In the genomic region with DNA sequence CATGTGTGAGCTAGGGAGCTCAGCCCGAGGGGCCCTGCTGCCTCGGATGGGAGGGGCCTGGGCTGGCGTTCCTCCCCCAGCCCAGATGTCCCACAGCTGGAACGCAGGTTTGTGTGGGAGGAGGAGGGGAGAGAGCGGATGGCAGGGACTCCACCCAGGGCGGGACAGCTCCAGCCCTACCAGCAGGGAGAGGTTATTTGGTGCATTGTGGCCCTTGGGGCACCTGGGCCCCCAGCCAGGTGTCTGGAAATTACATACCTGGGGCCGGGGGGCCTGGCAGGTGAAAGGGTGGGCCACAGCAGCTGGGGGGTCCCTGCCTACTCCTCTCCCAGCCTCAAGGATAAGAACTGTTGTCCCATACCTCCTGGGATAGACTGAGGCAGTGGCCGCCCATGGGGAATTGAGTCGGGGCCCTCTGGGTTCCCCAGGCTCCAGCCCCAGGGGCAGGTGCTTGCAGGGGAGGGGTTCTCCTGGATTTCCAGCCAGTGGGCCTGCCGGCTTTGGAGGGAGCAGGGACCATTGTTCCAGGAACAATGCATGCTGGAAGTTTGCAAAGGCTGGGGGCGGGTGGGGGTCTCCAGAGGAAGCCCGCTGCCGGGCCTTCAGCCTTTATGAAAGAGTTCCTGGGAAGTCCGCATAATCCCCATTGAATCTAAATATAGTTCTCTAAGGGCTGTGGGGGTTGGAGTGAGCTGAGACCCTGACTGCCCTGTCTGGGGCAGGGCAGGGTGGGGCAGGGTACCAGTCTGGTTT, we compare ENCODE assay signal across 11 cellular contexts. TPM values are rescaled to one million over a fixed set of nuclear protein-coding genes. Genes with fewer than 3 reads are reported as not detected.
A peak's percentile ranks its signal among the peaks of the same experiment; 100 is the strongest.
DNase-seq lines count a peak whose midpoint lies in the region; ATAC-seq and TF ChIP-seq lines count a peak whose summit lies in the region.
"Had no signal": no experiment of that assay in that cellular context is flagged by ENCODE, and none has a peak within 500 bp of the region (broad histone marks: within the 10 kb centered on the region; RNA-seq: fewer than 3 reads in every experiment).

No MANE protein-coding gene starts in this region.

- intact Hi-C loops in left ventricle myocardium inferior (cut with micrococcal nuclease) (no loop called here), ovary (cut with DNase I) (loop anchor here in 3 of 4 donors (5.0 to 10.0 kb wide), 4 partner anchors 65 to 503 kb away; no protein-coding TSS in a partner anchor)

- H3K4me3 ChIP-seq in BLaER1 treated with 17β-estradiol and CSF1 and Interleukin-3, amounts not matched to agents 10 nM and 100 nM: peak overlapping the region; percentile 65 to 83 (median 72); a peak in 19 of 20 replicates
- H3K4me3 ChIP-seq in left ventricle myocardium inferior (peak overlapping the region; percentile 77), ovary (peak overlapping the region; percentile 37)

- WGBS in ovary, 3 donors: 37 to 43% (median 43%) methylated on average over 10 to 14 of the region's 14 CpGs

- DNase-seq in RPMI8226 (peak; percentile 46), left ventricle myocardium inferior (peak; percentile 15), ovary (peak; percentile 9 to 39 (median 23)), DMS79 (lab: John Stamatoyannopoulos, UW) (no peak), NCI-H82 (lab: John Stamatoyannopoulos, UW) (no peak)
- no peak for DNase-seq in activated CD4-positive, alpha-beta T cell treated with anti-CD3 and anti-CD28 coated beads, Interleukin-2, amount 50 U/mL, for 48 hours
- DNase-seq: activated CD8-positive, alpha-beta memory T cell treated with anti-CD3 and anti-CD28 coated beads, Interleukin-2, amount 50 U/mL, for 48 hours; hippocampal formation had no signal

- H3K4me3 Mint-ChIP-seq in stimulated activated memory B cell treated with anti-CD40 and anti-IgM and Interleukin-4, amounts not matched to agents 10 μg/mL and 1 μg/mL and 100 μg/mL, for 72 hours: no peak overlapping the region
- H3K4me3 Mint-ChIP-seq: T-helper 1 cell treated with Interleukin-12 subunit alpha and Interleukin-12 subunit beta and Interleukin-4 antibody, amounts not matched to agents 30 μg/mL and 1 μg/mL, for 36 hours had no signal

- H3K27ac ChIP-seq in BLaER1 treated with 17β-estradiol and CSF1 and Interleukin-3, amounts not matched to agents 10 nM and 100 nM: peak overlapping the region in 4 of 11 experiments; percentile 60 to 72 (median 70); a peak in 6 of 22 replicates
- H3K27ac ChIP-seq in left ventricle myocardium inferior (replicated peaks) (peak overlapping the region; percentile 89), ovary (no peak overlapping the region)

- peaks cover 70% of the 10 kb centered on the region for H3K27me3 Mint-ChIP-seq in stimulated activated memory B cell treated with anti-CD40 and anti-IgM and Interleukin-4, amounts not matched to agents 10 μg/mL and 1 μg/mL and 100 μg/mL, for 72 hours

- no peak overlapping the region for H3K27ac Mint-ChIP-seq in stimulated activated memory B cell treated with anti-CD40 and anti-IgM and Interleukin-4, amounts not matched to agents 10 μg/mL and 1 μg/mL and 100 μg/mL, for 72 hours
- H3K27ac Mint-ChIP-seq: T-helper 1 cell treated with Interleukin-12 subunit alpha and Interleukin-12 subunit beta and Interleukin-4 antibody, amounts not matched to agents 30 μg/mL and 1 μg/mL, for 36 hours had no signal

- H3K9me3 Mint-ChIP-seq in stimulated activated memory B cell treated with anti-CD40 and anti-IgM and Interleukin-4, amounts not matched to agents 10 μg/mL and 1 μg/mL and 100 μg/mL, for 72 hours: no peaks in the 10 kb centered on the region
- H3K9me3 Mint-ChIP-seq: T-helper 1 cell treated with Interleukin-12 subunit alpha and Interleukin-12 subunit beta and Interleukin-4 antibody, amounts not matched to agents 30 μg/mL and 1 μg/mL, for 36 hours had no signal

- H3K4me2 ChIP-seq in BLaER1 treated with 17β-estradiol and CSF1 and Interleukin-3, amounts not matched to agents 10 nM and 100 nM: peak overlapping the region; percentile 96 to 100 (median 100)

- no peak for TF ChIP-seq EP300 in ovary (IDR thresholded peaks at IDR 0.05)

- peaks cover 0 to 80% (median 67%) of the 10 kb centered on the region in 11 experiments; a peak in 18 of 22 replicates for H4K20me1 ChIP-seq in BLaER1 treated with 17β-estradiol and CSF1 and Interleukin-3, amounts not matched to agents 10 nM and 100 nM

- peaks cover 34 to 85% (median 69%) of the 10 kb centered on the region in 10 experiments; a peak in 19 of 20 replicates for H3K4me1 ChIP-seq in BLaER1 treated with 17β-estradiol and CSF1 and Interleukin-3, amounts not matched to agents 10 nM and 100 nM
- peaks cover 69% of the 10 kb centered on the region for H3K4me1 ChIP-seq in left ventricle myocardium inferior
- peaks cover 17% of the 10 kb centered on the region for H3K4me1 ChIP-seq in ovary (ENCODE audit: insufficient read depth)

- peaks cover 28 to 46% (median 33%) of the 10 kb centered on the region in 11 experiments for H3K27me3 ChIP-seq in BLaER1 treated with 17β-estradiol and CSF1 and Interleukin-3, amounts not matched to agents 10 nM and 100 nM
- H3K27me3 ChIP-seq in left ventricle myocardium inferior (ENCODE audit: low read depth) (peaks cover 52% of the 10 kb centered on the region), ovary (no peaks in the 10 kb centered on the region)

- H3K36me3 Mint-ChIP-seq in stimulated activated memory B cell treated with anti-CD40 and anti-IgM and Interleukin-4, amounts not matched to agents 10 μg/mL and 1 μg/mL and 100 μg/mL, for 72 hours: no peaks in the 10 kb centered on the region

- peak overlapping the region; percentile 62 to 85 (median 78); a peak in 20 of 22 replicates for H3K9ac ChIP-seq in BLaER1 treated with 17β-estradiol and CSF1 and Interleukin-3, amounts not matched to agents 10 nM and 100 nM

- peaks cover 0 to 5% (median 0%) of the 10 kb centered on the region in 11 experiments; a peak in 1 of 22 replicates for H3K36me3 ChIP-seq in BLaER1 treated with 17β-estradiol and CSF1 and Interleukin-3, amounts not matched to agents 10 nM and 100 nM
- H3K36me3 ChIP-seq in left ventricle myocardium inferior: no peaks in the 10 kb centered on the region
- no peaks in the 10 kb centered on the region for H3K36me3 ChIP-seq in ovary

- peaks cover 12% of the 10 kb centered on the region for H3K4me1 Mint-ChIP-seq in stimulated activated memory B cell treated with anti-CD40 and anti-IgM and Interleukin-4, amounts not matched to agents 10 μg/mL and 1 μg/mL and 100 μg/mL, for 72 hours

- no peak for TF ChIP-seq POLR2A in ovary (IDR thresholded peaks at IDR 0.05)

- H3K9me3 ChIP-seq in BLaER1 treated with 17β-estradiol and CSF1 and Interleukin-3, amounts not matched to agents 10 nM and 100 nM (replicated peaks in 1 of 11): no peaks in the 10 kb centered on the region
- no peaks in the 10 kb centered on the region for H3K9me3 ChIP-seq in left ventricle myocardium inferior (replicated peaks)
- H3K9me3 ChIP-seq in ovary: no peaks in the 10 kb centered on the region

- no peak for ATAC-seq in stimulated activated memory B cell treated with anti-CD40 and anti-IgM and Interleukin-4, amounts not matched to agents 10 μg/mL and 1 μg/mL and 100 μg/mL, for 72 hours

- TF ChIP-seq CTCF in left ventricle myocardium inferior (IDR thresholded peaks at IDR 0.05; ENCODE audit: borderline replicate concordance) (no peak), ovary (IDR thresholded peaks at IDR 0.05) (no peak)

RNA-seq across cellular contexts. Expression of gene KIF26A, which starts 1.2 kb away (rescaled TPM):
- 6.5 TPM for total RNA-seq in left ventricle myocardium inferior
- total RNA-seq in ovary: 10 to 100 TPM in 3 of 7 donors, 1 to 10 TPM in 4; 1.4 to 16.8 (median 6.4) TPM
- 1 to 10 TPM in 1 of 2 donors, under 1 TPM in 1; 0.32 to 5.3 TPM for polyA plus RNA-seq in ovary

RNA-seq across cellular contexts. Expression of gene ASPG, which starts 54.1 kb away (rescaled TPM):
- total RNA-seq in left ventricle myocardium inferior (27.1 TPM), ovary (10 to 100 TPM; 10.5 to 28.8 (median 19.8) TPM)
- 10 to 100 TPM in 1 of 2 donors, under 1 TPM in 1; 0.45 to 11.0 TPM for polyA plus RNA-seq in ovary

Comparison
In these comparisons a context has a peak if more than half of its experiments do, and no peak if none do; other contexts are left out.
1. DNase-seq: peak in RPMI8226 (single experiment), left ventricle myocardium inferior (single experiment) and ovary (5 of 5); none in DMS79 (single experiment), activated CD4-positive, alpha-beta T cell treated with anti-CD3 and anti-CD28 coated beads, Interleukin-2, amount 50 U/mL, for 48 hours (0 of 2) and NCI-H82 (single experiment).
2. Peak in every context shown above with its lines, with median percentiles within 50 percentile points of each other: H3K4me3 ChIP-seq.